33 cellular contexts compared by ENCODE assay signal in the genomic region with DNA sequence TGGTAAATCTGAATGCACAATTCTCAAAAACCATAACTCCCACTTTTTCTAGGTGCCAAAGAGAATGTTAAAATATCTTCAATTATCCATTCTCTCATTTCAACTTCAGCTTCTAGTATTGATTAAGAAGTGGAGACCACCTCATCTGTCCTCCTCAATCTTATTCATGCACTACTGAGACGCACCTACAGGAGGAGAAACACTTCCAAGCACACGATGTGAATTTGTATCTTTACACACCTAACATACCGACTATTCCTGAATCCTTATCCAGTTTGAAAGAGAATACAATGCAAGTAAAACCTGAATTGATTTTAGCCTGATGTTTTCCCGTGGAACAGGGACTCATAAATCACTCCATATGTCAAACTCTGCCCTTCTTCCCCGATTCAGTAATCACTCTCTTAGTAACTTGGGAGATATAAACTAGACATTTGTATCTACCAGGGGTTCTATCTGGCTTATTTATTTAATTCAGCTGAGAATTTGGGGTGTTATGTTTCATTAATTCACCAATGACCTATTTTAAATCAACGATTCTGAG.
DNase-seq lines count a peak whose midpoint lies in the region; ATAC-seq and TF ChIP-seq lines count a peak whose summit lies in the region.
"Had no signal": no experiment of that assay in that cellular context is flagged by ENCODE, and none has a peak within 500 bp of the region (broad histone marks: within the 10 kb centered on the region; RNA-seq: fewer than 3 reads in every experiment).

No MANE protein-coding gene starts in this region.

- H3K4me2 ChIP-seq in KMS-11, result peak overlapping the region; percentile 91; the same call in 1 of the 2 replicates
- no peak overlapping the region for H3K4me2 ChIP-seq in mesenchymal stem cell (ENCODE audit: low read length, poor library complexity, severe bottlenecking)
- H3K4me2 ChIP-seq: A549, BLaER1 had no signal

- TF ChIP-seq CTCF in AG10803 (conservative IDR thresholded peaks at IDR 0.05; ENCODE audit: low read length) (0 out of 2 replicates have a peak, but pooled peaks have one; percentile 6), KMS-11 (conservative IDR thresholded peaks at IDR 0.05; ENCODE audit: low read depth, low read length) (no peak), cardiac fibroblast (IDR thresholded peaks at IDR 0.05; ENCODE audit: low read depth, low read length) (peak; percentile 21)

- DNase-seq in AG10803 (ENCODE audit: low read depth) (no peak), cardiac fibroblast (ENCODE audit: low read depth in 2 of 2) (no peak), mesenchymal stem cell (no peak), inferior parietal cortex (ENCODE audit: extremely low spot score) (no peak), left lobe of liver (ENCODE audit: low spot score) (no peak), MG63 (no peak)
- DNase-seq: activated CD4-positive, alpha-beta T cell treated with anti-CD3 and anti-CD28 coated beads, Interleukin-2, amount 10 ng/mL, durations not matched to agents 7 days and 5 days; activated gamma-delta T cell; activated naive CD8-positive, alpha-beta T cell treated with anti-CD3 and anti-CD28 coated beads, Interleukin-2, amount 10 ng/mL, durations not matched to agents 7 days and 5 days; activated T-cell treated with anti-CD3 and anti-CD28 coated beads, Interleukin-2, amount 50 U/mL, for 24 hours; body of pancreas; colonic mucosa; DMS53; effector memory CD4-positive, alpha-beta T cell; esophagus squamous epithelium; mucosa of descending colon; NCI-H1048; NCI-H1694; NCI-H510A treated with DMSO at 0.1 percent for 48 hours; nephron progenitor cell; NK-92 treated with Interleukin-12 subunit alpha and Interleukin-12 subunit beta, amount 100 ng/mL, for 24 hours; right cardiac atrium; Right ventricle myocardium superior; spleen; T1000; transverse colon had no signal

- H2BK5ac ChIP-seq in mesenchymal stem cell (ENCODE audit: low read depth, low read length, poor library complexity, severe bottlenecking), result no peak overlapping the region

- H2AFZ ChIP-seq in KMS-11 (ENCODE audit: low read depth) (no peak overlapping the region), mesenchymal stem cell (ENCODE audit: low read depth, low read length) (no peak overlapping the region)
- H2AFZ ChIP-seq: parathyroid adenoma had no signal

- ATAC-seq in left lobe of liver (no peak), GM18861 (IDR thresholded peaks at IDR 0.05; ENCODE audit: unreplicated experiment) (no peak)
- ATAC-seq: A549, body of pancreas, mucosa of descending colon, right cardiac atrium had no signal

- H3K4ac ChIP-seq in mesenchymal stem cell (ENCODE audit: low read depth in 1 of 2, low read length in 2 of 2), result no peak overlapping the region

- H3K79me1 ChIP-seq in mesenchymal stem cell (replicated peaks; ENCODE audit: low read length, poor library complexity, severe bottlenecking), result no peaks in the 10 kb centered on the region

- H2BK120ac ChIP-seq in mesenchymal stem cell (ENCODE audit: low read depth, low read length), result no peak overlapping the region

- H4K20me1 ChIP-seq in KMS-11 (ENCODE audit: insufficient read depth), result no peaks in the 10 kb centered on the region
- H4K20me1 ChIP-seq: BLaER1 had no signal

- no peak overlapping the region for H3K18ac ChIP-seq in mesenchymal stem cell (ENCODE audit: low read depth in 1 of 2, low read length in 2 of 2)

- H3K27me3 ChIP-seq in KMS-11 (ENCODE audit: insufficient read depth, low read depth) (no peaks in the 10 kb centered on the region), mesenchymal stem cell (ENCODE audit: control insufficient read depth in 1 of 2, insufficient read depth in 1 of 2, low read length in 2 of 2) (no peaks in the 10 kb centered on the region), MG63 (no peaks in the 10 kb centered on the region)
- H3K27me3 ChIP-seq: BLaER1, body of pancreas, colonic mucosa, esophagus squamous epithelium, spleen, transverse colon had no signal

- no peak overlapping the region for H2BK15ac ChIP-seq in mesenchymal stem cell (ENCODE audit: low read depth, poor library complexity, severe bottlenecking)

- H2AK5ac ChIP-seq in mesenchymal stem cell (ENCODE audit: low read length, severe bottlenecking), result no peak overlapping the region

- H3K4me3 ChIP-seq in AG10803 (ENCODE audit: low read length) (no peak overlapping the region), KMS-11 (IDR thresholded peaks at IDR 0.05; ENCODE audit: insufficient read depth, low read depth, low read length) (no peak overlapping the region), cardiac fibroblast (replicated peaks in 1 of 2; ENCODE audit: low read depth in 2 of 2, low read length in 2 of 2) (no peak overlapping the region), mesenchymal stem cell (ENCODE audit: insufficient read depth in 1 of 2, low read depth in 1 of 2, low read length in 2 of 2) (peak overlapping the region in 1 of 2 experiments; percentile 1), MG63 (no peak overlapping the region)
- H3K4me3 ChIP-seq: A549, BLaER1, body of pancreas, colonic mucosa, esophagus squamous epithelium, mucosa of descending colon, spleen, transverse colon had no signal

- H3K27ac ChIP-seq in KMS-11 (no peak overlapping the region), mesenchymal stem cell (ENCODE audit: low read length, poor library complexity, severe bottlenecking) (no peak overlapping the region)
- H3K27ac ChIP-seq: A549, BLaER1, body of pancreas, colonic mucosa, esophagus squamous epithelium, HL-60, parathyroid adenoma, spleen, transverse colon, WERI-Rb-1 had no signal

- H3K36me3 ChIP-seq in KMS-11 (ENCODE audit: insufficient read depth), result no peaks in the 10 kb centered on the region
- H3K36me3 ChIP-seq in mesenchymal stem cell (ENCODE audit: control insufficient read depth in 1 of 2, insufficient read depth in 2 of 2, low read depth in 1 of 2, low read length in 2 of 2), result no peaks in the 10 kb centered on the region
- no peaks in the 10 kb centered on the region for H3K36me3 ChIP-seq in MG63
- H3K36me3 ChIP-seq: BLaER1, colonic mucosa, esophagus squamous epithelium, spleen, transverse colon, WERI-Rb-1 had no signal

- H3K79me2 ChIP-seq in KMS-11 (ENCODE audit: insufficient read depth, low read depth), result no peaks in the 10 kb centered on the region
- H3K79me2 ChIP-seq: parathyroid adenoma had no signal

- H3K14ac ChIP-seq in mesenchymal stem cell (ENCODE audit: low read length in 2 of 2), result no peak overlapping the region

- H3K9ac ChIP-seq in KMS-11 (no peak overlapping the region), mesenchymal stem cell (ENCODE audit: low read length) (peak overlapping the region; percentile 57)
- H3K9ac ChIP-seq: BLaER1, parathyroid adenoma had no signal

- H3K4me1 ChIP-seq in KMS-11 (ENCODE audit: low read depth, poor library complexity, severe bottlenecking), result peaks cover 70% of the 10 kb centered on the region
- H3K4me1 ChIP-seq in mesenchymal stem cell (ENCODE audit: control insufficient read depth, insufficient read depth, low read depth, low read length), result no peaks in the 10 kb centered on the region
- H3K4me1 ChIP-seq: A549, BLaER1, body of pancreas, colonic mucosa, esophagus squamous epithelium, parathyroid adenoma, spleen, transverse colon had no signal

- WGBS in mesenchymal stem cell, result 92% methylated on average over 3 of the region's 6 CpGs

- H3K9me3 ChIP-seq in mesenchymal stem cell (ENCODE audit: control insufficient read depth, low read length) (no peaks in the 10 kb centered on the region), MG63 (no peaks in the 10 kb centered on the region)
- H3K9me3 ChIP-seq: A549, BLaER1, body of pancreas, colonic mucosa, esophagus squamous epithelium, mucosa of descending colon, spleen, transverse colon had no signal

- H3K23ac ChIP-seq in mesenchymal stem cell (ENCODE audit: low read length in 2 of 2), result no peak overlapping the region

- no peak overlapping the region for H4K91ac ChIP-seq in mesenchymal stem cell (ENCODE audit: low read length)

- no peak overlapping the region for H2BK12ac ChIP-seq in mesenchymal stem cell (ENCODE audit: low read length in 2 of 2)

- no peak overlapping the region for H4K8ac ChIP-seq in mesenchymal stem cell (ENCODE audit: low read length)
